25 cellular contexts compared by ENCODE assay signal in genomic region chr10:128864554-128865300, GRCh38.
"Had no signal": no experiment of that assay in that cellular context is flagged by ENCODE, and none has a peak within 500 bp of the region (broad histone marks: within the 10 kb centered on the region; RNA-seq: fewer than 3 reads in every experiment).

No MANE protein-coding gene starts in this region.

- H3K36me3 Mint-ChIP-seq: immature natural killer cell had no signal

- H3K27ac Mint-ChIP-seq: activated T-cell treated with anti-CD3 and anti-CD28 coated beads, Interleukin-2, amount 50 U/mL, for 24 hours; immature natural killer cell; progenitor cell of endocrine pancreas; stimulated activated naive CD8-positive, alpha-beta T cell treated with anti-CD3 and anti-CD28 coated beads, Interleukin-15, Interleukin-2, amounts not matched to agents 100 ng/mL and 50 ng/mL, for 24 hours had no signal

- DNase-seq: activated CD4-positive, alpha-beta T cell treated with anti-CD3 and anti-CD28 coated beads for 1 hour; activated CD8-positive, alpha-beta memory T cell treated with anti-CD3 and anti-CD28 coated beads, Interleukin-2, amount 50 U/mL, for 48 hours; activated gamma-delta T cell treated with Interleukin-2 at 50 U/mL for 16 hours; activated naive CD4-positive, alpha-beta T cell treated with anti-CD3 and anti-CD28 coated beads, Interleukin-2, amount 50 U/mL, for 16 hours; activated T-cell treated with anti-CD3 and anti-CD28 coated beads, Interleukin-2, amount 50 U/mL, for 24 hours; amniotic stem cell; brain microvascular endothelial cell; cortex of kidney; foreskin keratinocyte; heart left ventricle; hypothalamus; immature natural killer cell; lower lobe of right lung; mucosa of descending colon; occipital lobe; right lobe of liver; stimulated activated CD4-positive, alpha-beta T cell treated with anti-CD3 and anti-CD28 coated beads, Interleukin-12 subunit alpha, Interleukin-12 subunit beta, amount 100 ng/mL, for 4 hours; stimulated activated CD4-positive, alpha-beta T cell treated with anti-CD3 and anti-CD28 coated beads, Interleukin-4, amount 100 ng/mL, for 1 hour; T-helper 2 cell; upper lobe of left lung had no signal

- H3K4me1 Mint-ChIP-seq: immature natural killer cell had no signal

- H3K27me3 ChIP-seq: brain microvascular endothelial cell, foreskin keratinocyte, heart left ventricle, right lobe of liver, upper lobe of left lung, vagina had no signal

- ATAC-seq: esophagus mucosa, foreskin keratinocyte, lower lobe of right lung, mucosa of descending colon had no signal

- H3K9me3 ChIP-seq: heart left ventricle, lower lobe of right lung, mucosa of descending colon, right lobe of liver, upper lobe of left lung, vagina had no signal

- H3K27me3 Mint-ChIP-seq: activated T-cell treated with anti-CD3 and anti-CD28 coated beads, Interleukin-2, amount 50 U/mL, for 24 hours; stimulated activated naive CD8-positive, alpha-beta T cell treated with anti-CD3 and anti-CD28 coated beads, Interleukin-15, Interleukin-2, amounts not matched to agents 100 ng/mL and 50 ng/mL, for 24 hours had no signal

- H3K9me3 Mint-ChIP-seq: activated T-cell treated with anti-CD3 and anti-CD28 coated beads, Interleukin-2, amount 50 U/mL, for 24 hours; immature natural killer cell; stimulated activated naive CD8-positive, alpha-beta T cell treated with anti-CD3 and anti-CD28 coated beads, Interleukin-15, Interleukin-2, amounts not matched to agents 100 ng/mL and 50 ng/mL, for 24 hours had no signal

- H3K4me3 Mint-ChIP-seq: activated T-cell treated with anti-CD3 and anti-CD28 coated beads, Interleukin-2, amount 50 U/mL, for 24 hours; immature natural killer cell; stimulated activated naive CD8-positive, alpha-beta T cell treated with anti-CD3 and anti-CD28 coated beads, Interleukin-15, Interleukin-2, amounts not matched to agents 100 ng/mL and 50 ng/mL, for 24 hours had no signal

- H3K4me1 ChIP-seq: foreskin keratinocyte, lower lobe of right lung, right lobe of liver, upper lobe of left lung, vagina had no signal

- H3K27ac ChIP-seq: brain microvascular endothelial cell, foreskin keratinocyte, heart left ventricle, lower lobe of right lung, right lobe of liver, skin epidermis, upper lobe of left lung, vagina had no signal
